10 cellular contexts compared by ENCODE assay signal in genomic region chr5:66769839-66770617, GRCh38.
DNase-seq lines count a peak whose midpoint lies in the region; TF ChIP-seq lines count a peak whose summit lies in the region.
"Had no signal": no experiment of that assay in that cellular context is flagged by ENCODE, and none has a peak within 500 bp of the region (broad histone marks: within the 10 kb centered on the region; RNA-seq: fewer than 3 reads in every experiment).

No MANE protein-coding gene starts in this region.

- H4K20me1 ChIP-seq in neural cell (ENCODE audit: insufficient read depth), result no peaks in the 10 kb centered on the region

- no peaks in the 10 kb centered on the region for H3K9me3 Mint-ChIP-seq in activated CD4-positive, alpha-beta memory T cell treated with anti-CD3 and anti-CD28 coated beads for 36 hours
- H3K9me3 Mint-ChIP-seq: stimulated activated naive CD8-positive, alpha-beta T cell treated with anti-CD3 and anti-CD28 coated beads, Interleukin-15, Interleukin-2, amounts not matched to agents 100 ng/mL and 50 ng/mL, for 24 hours had no signal

- WGBS in suprapubic skin, result 67% methylated on average over 8 of the region's 8 CpGs

- TF ChIP-seq EP300 in neural cell (conservative IDR thresholded peaks at IDR 0.05; ENCODE audit: poor library complexity, severe bottlenecking) (peak; percentile 44), suprapubic skin (IDR thresholded peaks at IDR 0.05) (no peak)

- TF ChIP-seq RAD21 in neural cell (conservative IDR thresholded peaks at IDR 0.05), result peak; percentile 75

- TF ChIP-seq CTCF in GM10266 (IDR thresholded peaks at IDR 0.05; ENCODE audit: control insufficient read depth, insufficient read depth, low read depth, missing control alignments), result peak; percentile 27
- TF ChIP-seq CTCF in NB4 (IDR thresholded peaks at IDR 0.05; ENCODE audit: low read depth, low read length), result no peak
- peak; percentile 71 for TF ChIP-seq CTCF in neural cell (IDR thresholded peaks at IDR 0.05; ENCODE audit: poor library complexity, severe bottlenecking)
- TF ChIP-seq CTCF in suprapubic skin (IDR thresholded peaks at IDR 0.05), result no peak

- H3K27me3 ChIP-seq in neural cell (ENCODE audit: insufficient read depth, low read depth, low read length) (no peaks in the 10 kb centered on the region), suprapubic skin (no peaks in the 10 kb centered on the region)

- no peak overlapping the region for H3K27ac Mint-ChIP-seq in activated CD4-positive, alpha-beta memory T cell treated with anti-CD3 and anti-CD28 coated beads for 36 hours
- H3K27ac Mint-ChIP-seq: stimulated activated naive CD8-positive, alpha-beta T cell treated with anti-CD3 and anti-CD28 coated beads, Interleukin-15, Interleukin-2, amounts not matched to agents 100 ng/mL and 50 ng/mL, for 24 hours had no signal

- TF ChIP-seq POLR2A in NB4 (IDR thresholded peaks at IDR 0.05; ENCODE audit: extremely low read depth, insufficient read length), result no peak
- TF ChIP-seq POLR2A in suprapubic skin (IDR thresholded peaks at IDR 0.05), result no peak

- intact Hi-C loops in activated CD4-positive, alpha-beta memory T cell treated with anti-CD3 and anti-CD28 coated beads for 36 hours (cut with micrococcal nuclease), result loop anchor here (5.0 kb wide), 1 partner anchor 463 kb away; no protein-coding TSS in a partner anchor

- H3K4me3 ChIP-seq in NB4 (ENCODE audit: low read depth, low read length), result no peak overlapping the region
- no peak overlapping the region for H3K4me3 ChIP-seq in neural cell (ENCODE audit: low read length)
- no peak overlapping the region for H3K4me3 ChIP-seq in suprapubic skin

- H3K9me3 ChIP-seq in neural cell (ENCODE audit: low read length) (no peaks in the 10 kb centered on the region), suprapubic skin (no peaks in the 10 kb centered on the region)

- H3K9me2 ChIP-seq in neural cell (ENCODE audit: insufficient read depth, low read length), result no peaks in the 10 kb centered on the region

- no peaks in the 10 kb centered on the region for H3K36me3 ChIP-seq in neural cell (ENCODE audit: insufficient read depth, low read length)
- no peaks in the 10 kb centered on the region for H3K36me3 ChIP-seq in suprapubic skin

- H2AFZ ChIP-seq in neural cell (ENCODE audit: low read depth, low read length), result no peak overlapping the region

- no peaks in the 10 kb centered on the region for H3K79me2 ChIP-seq in neural cell (replicated peaks; ENCODE audit: insufficient read depth, low read length)

- no peaks in the 10 kb centered on the region for H3F3A ChIP-seq in neural cell (ENCODE audit: insufficient read depth, low read length, poor library complexity, severe bottlenecking)

- POLR2A ChIA-PET in activated CD4-positive, alpha-beta memory T cell treated with anti-CD3 and anti-CD28 coated beads for 36 hours (lab: Charles Lee), result no interaction called here

- H3K4me2 ChIP-seq in neural cell (ENCODE audit: low read length), result no peak overlapping the region

- no peaks in the 10 kb centered on the region for H3K36me3 Mint-ChIP-seq in activated CD4-positive, alpha-beta memory T cell treated with anti-CD3 and anti-CD28 coated beads for 36 hours

- H3K27ac ChIP-seq in neural cell (ENCODE audit: low read length) (no peak overlapping the region), suprapubic skin (no peak overlapping the region)

- no peaks in the 10 kb centered on the region for H3K4me1 Mint-ChIP-seq in activated CD4-positive, alpha-beta memory T cell treated with anti-CD3 and anti-CD28 coated beads for 36 hours (ENCODE audit: low read depth)

- DNase-seq in GM10266 (ENCODE audit: extremely low spot score), result no peak
- DNase-seq in NB4 (ENCODE audit: low read depth), result peak; percentile 30
- peak; percentile 6 for DNase-seq in cerebellar cortex (ENCODE audit: low spot score)
- no peak for DNase-seq in OCI-M2 (lab: John Stamatoyannopoulos, UW; ENCODE audit: unreplicated experiment)
- DNase-seq in suprapubic skin (ENCODE audit: low spot score in 2 of 2), result no peak
- no peak for DNase-seq in NCI-H774 (lab: John Stamatoyannopoulos, UW)
- DNase-seq in activated CD4-positive, alpha-beta memory T cell treated with anti-CD3 and anti-CD28 coated beads for 36 hours, result no peak
- DNase-seq: activated CD4-positive, CD25-positive, alpha-beta regulatory T cell had no signal

- peaks cover 7% of the 10 kb centered on the region for H3K27me3 Mint-ChIP-seq in activated CD4-positive, alpha-beta memory T cell treated with anti-CD3 and anti-CD28 coated beads for 36 hours
- H3K27me3 Mint-ChIP-seq: stimulated activated naive CD8-positive, alpha-beta T cell treated with anti-CD3 and anti-CD28 coated beads, Interleukin-15, Interleukin-2, amounts not matched to agents 100 ng/mL and 50 ng/mL, for 24 hours had no signal

- no peak overlapping the region for H3K4me3 Mint-ChIP-seq in activated CD4-positive, alpha-beta memory T cell treated with anti-CD3 and anti-CD28 coated beads for 36 hours
- H3K4me3 Mint-ChIP-seq: stimulated activated naive CD8-positive, alpha-beta T cell treated with anti-CD3 and anti-CD28 coated beads, Interleukin-15, Interleukin-2, amounts not matched to agents 100 ng/mL and 50 ng/mL, for 24 hours had no signal

- CTCF ChIA-PET in activated CD4-positive, alpha-beta memory T cell treated with anti-CD3 and anti-CD28 coated beads for 36 hours (lab: Charles Lee), result interaction anchor here (1.0 to 1.2 kb wide), 3 partner anchors 299 to 464 kb away, joined by 3 to 4 read pairs (median 3); no protein-coding TSS in a partner anchor

- no peak overlapping the region for H3K9ac ChIP-seq in neural cell (ENCODE audit: low read length)

- no peaks in the 10 kb centered on the region for H3K4me1 ChIP-seq in suprapubic skin

TF ChIP-seq in neural cell, 6 proteins besides CTCF, POLR2A, EP300 and RAD21:
- TF ChIP-seq SMC3 (conservative IDR thresholded peaks at IDR 0.05; ENCODE audit: poor library complexity) (peak; percentile 74), MXI1 (conservative IDR thresholded peaks at IDR 0.05; ENCODE audit: poor library complexity, severe bottlenecking) (no peak)

Comparison
In these comparisons a context has a peak if more than half of its experiments do, and no peak if none do; other contexts are left out.
1. DNase-seq: peak in NB4 (single experiment) and cerebellar cortex (single experiment); none in GM10266 (single experiment), OCI-M2 (single experiment), suprapubic skin (0 of 2), NCI-H774 (single experiment) and activated CD4-positive, alpha-beta memory T cell treated with anti-CD3 and anti-CD28 coated beads for 36 hours (single experiment).
2. CTCF ChIP-seq: peak in GM10266 (single experiment) and neural cell (single experiment); none in NB4 (single experiment) and suprapubic skin (0 of 2).